Comparison of ENCODE assay signal across 8 cellular contexts in the genomic region with DNA sequence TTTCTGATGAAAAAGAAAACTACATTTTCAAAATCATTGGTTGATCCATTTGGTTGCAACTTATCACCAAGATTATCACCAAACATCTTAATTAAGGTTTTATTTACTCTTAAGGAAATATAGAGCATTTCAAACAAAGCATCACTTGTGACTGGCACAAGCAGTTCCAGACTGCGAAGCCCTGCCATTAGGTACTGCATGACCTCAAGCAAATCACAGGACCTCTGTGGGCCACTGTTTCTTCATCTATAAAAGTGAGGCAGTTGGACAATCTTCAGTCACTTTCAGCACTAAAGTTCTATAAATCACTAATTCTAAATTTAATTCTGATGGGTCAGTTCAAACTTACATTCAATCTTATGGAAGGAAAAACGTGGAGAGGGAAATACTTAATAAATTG. TPM values are rescaled to one million over a fixed set of nuclear protein-coding genes. Genes with fewer than 3 reads are reported as not detected.
DNase-seq lines count a peak whose midpoint lies in the region; ATAC-seq and TF ChIP-seq lines count a peak whose summit lies in the region.

No MANE protein-coding gene starts in this region.

- no peaks in the 10 kb centered on the region for H3K9me3 ChIP-seq in SU-DHL-6 (ENCODE audit: insufficient read depth, low read length)
- no peaks in the 10 kb centered on the region for H3K9me3 ChIP-seq in gastroesophageal sphincter

- H3K4me3 Mint-ChIP-seq in osteocyte (ENCODE audit: unreplicated experiment) = no peak overlapping the region

- H3K9me2 ChIP-seq in SU-DHL-6 (replicated peaks; ENCODE audit: insufficient read depth, low read length) = no peaks in the 10 kb centered on the region

- ATAC-seq in gastroesophageal sphincter (no peak), HG02571 (IDR thresholded peaks at IDR 0.05; ENCODE audit: unreplicated experiment) (no peak), HG03097 (IDR thresholded peaks at IDR 0.05; ENCODE audit: low FRiP score, unreplicated experiment) (no peak)

- TF ChIP-seq EP300 in gastroesophageal sphincter (IDR thresholded peaks at IDR 0.05) = no peak

- TF ChIP-seq CTCF in SU-DHL-6 (IDR thresholded peaks at IDR 0.05; ENCODE audit: insufficient read depth, low read length, poor library complexity, severe bottlenecking) (no peak), gastroesophageal sphincter (IDR thresholded peaks at IDR 0.05) (no peak), osteocyte (IDR thresholded peaks at IDR 0.05) (no peak)

- H4K20me1 ChIP-seq in SU-DHL-6 (ENCODE audit: low read depth, low read length) = peaks cover 15% of the 10 kb centered on the region; the same call in 1 of the 2 replicates

- H3K27me3 Mint-ChIP-seq in osteocyte (ENCODE audit: unreplicated experiment) = no peaks in the 10 kb centered on the region

- H3K27ac ChIP-seq in SU-DHL-6 (ENCODE audit: low read depth, low read length) = peak overlapping the region; percentile 98
- peak overlapping the region in 3 of 4 donors; percentile 9 to 57 (median 33) for H3K27ac ChIP-seq in gastroesophageal sphincter

- no peak for TF ChIP-seq POLR2A in gastroesophageal sphincter (IDR thresholded peaks at IDR 0.05)

- H3K9me3 Mint-ChIP-seq in osteocyte (ENCODE audit: unreplicated experiment) = peaks cover 3% of the 10 kb centered on the region

- H3K4me3 ChIP-seq in SU-DHL-6 (ENCODE audit: insufficient read depth, low read length, poor library complexity, severe bottlenecking) (peak overlapping the region; percentile 86), gastroesophageal sphincter (peak overlapping the region in 1 of 2 donors; percentile 8)

- H3K36me3 Mint-ChIP-seq in osteocyte (ENCODE audit: unreplicated experiment) = peaks cover 4% of the 10 kb centered on the region

- H3F3A ChIP-seq in SU-DHL-6 (ENCODE audit: insufficient read depth) = peaks cover 64% of the 10 kb centered on the region

- H3K36me3 ChIP-seq in SU-DHL-6 (ENCODE audit: low read length) (peaks cover 42% of the 10 kb centered on the region), gastroesophageal sphincter (no peaks in the 10 kb centered on the region)

- H3K4me1 ChIP-seq in gastroesophageal sphincter = peaks cover 0 to 57% (median 5%) of the 10 kb centered on the region in 3 donors

- peak overlapping the region; percentile 83 for H3K9ac ChIP-seq in SU-DHL-6 (ENCODE audit: low read length)

- no peak overlapping the region for H2AFZ ChIP-seq in SU-DHL-6 (ENCODE audit: low read depth, low read length, severe bottlenecking)

- no peaks in the 10 kb centered on the region for H3K27me3 ChIP-seq in SU-DHL-6 (ENCODE audit: low read length)
- no peaks in the 10 kb centered on the region for H3K27me3 ChIP-seq in gastroesophageal sphincter

- peaks cover 98% of the 10 kb centered on the region for H3K79me2 ChIP-seq in SU-DHL-6 (ENCODE audit: insufficient read depth, low read length)

- H3K4me1 Mint-ChIP-seq in osteocyte (ENCODE audit: unreplicated experiment) = peaks cover 30% of the 10 kb centered on the region

- peak; percentile 55 for DNase-seq in SIG-M5 treated with dmso at 0.1 percent for 504 hours (lab: John Stamatoyannopoulos, UW; ENCODE audit: unreplicated experiment)
- no peak for DNase-seq in SIG-M5 (lab: John Stamatoyannopoulos, UW)
- peak; percentile 58 for DNase-seq in superior temporal gyrus (ENCODE audit: extremely low spot score)
- DNase-seq in osteocyte (ENCODE audit: extremely low spot score, unreplicated experiment) = no peak

- peak overlapping the region; percentile 99 for H3K4me2 ChIP-seq in SU-DHL-6 (ENCODE audit: low read depth, low read length, poor library complexity, severe bottlenecking)

- no peak overlapping the region for H3K27ac Mint-ChIP-seq in osteocyte (ENCODE audit: unreplicated experiment)

- WGBS in gastroesophageal sphincter (ENCODE audit: low coverage in 1 of 2), 2 donors = 67 to 75% methylated on average over 1 to 2 of the region's 2 CpGs

RNA-seq across cellular contexts. Expression of a gene that starts 2.0 kb away (rescaled TPM):
- total RNA-seq in gastroesophageal sphincter (10 to 100 TPM; 58.2 to 86.6 (median 69.3) TPM), osteocyte (52.6 and 56.8 TPM in 2 replicates)

RNA-seq across cellular contexts. Expression of a gene that starts 44.2 kb away (rescaled TPM):
- 10 to 100 TPM; 19.3 to 33.1 (median 25.1) TPM for total RNA-seq in gastroesophageal sphincter
- total RNA-seq in osteocyte = 6.9 TPM in 2 replicates

Comparison
In these comparisons a context has a peak if more than half of its experiments do, and no peak if none do; other contexts are left out.
1. DNase-seq: peak in SIG-M5 treated with dmso at 0.1 percent for 504 hours (single experiment) and superior temporal gyrus (single experiment); none in SIG-M5 (single experiment) and osteocyte (single experiment).